ENCODE assay signal across 8 cellular contexts in genomic region chr10:14653271-14654161, GRCh38.
DNase-seq lines count a peak whose midpoint lies in the region; ATAC-seq and TF ChIP-seq lines count a peak whose summit lies in the region.

No MANE protein-coding gene starts in this region.

- H3K27me3 Mint-ChIP-seq in T-helper 2 cell treated with Interferon-gamma antibody and Interleukin-4, amounts not matched to agents 5 μg/mL and 100 μg/mL, for 36 hours (ENCODE audit: low read depth): peaks cover 3% of the 10 kb centered on the region

- peaks cover 78% of the 10 kb centered on the region for H3K4me1 Mint-ChIP-seq in T-helper 2 cell treated with Interferon-gamma antibody and Interleukin-4, amounts not matched to agents 5 μg/mL and 100 μg/mL, for 36 hours (ENCODE audit: low read depth)

- DNase-seq in AG08395 (ENCODE audit: low spot score) (peak; percentile 82), HFF-Myc (ENCODE audit: extremely low read depth, low read depth) (peak; percentile 55), fibroblast of the aortic adventitia (ENCODE audit: low read depth) (peak; percentile 85), pons (ENCODE audit: low spot score) (peak; percentile 49)
- no peak for DNase-seq in T-helper 2 cell treated with Interferon-gamma antibody and Interleukin-4, amounts not matched to agents 5 μg/mL and 100 μg/mL, for 36 hours (ENCODE audit: low spot score)

- ATAC-seq in GM19328 (IDR thresholded peaks at IDR 0.05; ENCODE audit: unreplicated experiment): no peak
- no peak for ATAC-seq in GM19035 (IDR thresholded peaks at IDR 0.05; ENCODE audit: unreplicated experiment)
- no peak for ATAC-seq in GM18498 (IDR thresholded peaks at IDR 0.05; ENCODE audit: unreplicated experiment)

- H3K9me3 Mint-ChIP-seq in T-helper 2 cell treated with Interferon-gamma antibody and Interleukin-4, amounts not matched to agents 5 μg/mL and 100 μg/mL, for 36 hours: peaks cover 3% of the 10 kb centered on the region

- no peak overlapping the region for H3K4me3 ChIP-seq in HFF-Myc (replicated peaks; ENCODE audit: low read depth, low read length)
- no peak overlapping the region for H3K4me3 ChIP-seq in fibroblast of the aortic adventitia (ENCODE audit: low read depth, low read length)

- peak overlapping the region; percentile 74 for H3K27ac Mint-ChIP-seq in T-helper 2 cell treated with Interferon-gamma antibody and Interleukin-4, amounts not matched to agents 5 μg/mL and 100 μg/mL, for 36 hours

- H3K4me3 Mint-ChIP-seq in T-helper 2 cell treated with Interferon-gamma antibody and Interleukin-4, amounts not matched to agents 5 μg/mL and 100 μg/mL, for 36 hours: peak overlapping the region; percentile 70

- no peak for TF ChIP-seq CTCF in HFF-Myc (IDR thresholded peaks at IDR 0.05; ENCODE audit: low read depth, low read length, missing control alignments)
- TF ChIP-seq CTCF in fibroblast of the aortic adventitia (IDR thresholded peaks at IDR 0.05; ENCODE audit: insufficient read depth, low read length): no peak

- H3K36me3 Mint-ChIP-seq in T-helper 2 cell treated with Interferon-gamma antibody and Interleukin-4, amounts not matched to agents 5 μg/mL and 100 μg/mL, for 36 hours (ENCODE audit: low read depth): peaks cover 3% of the 10 kb centered on the region
